In the genomic region with DNA sequence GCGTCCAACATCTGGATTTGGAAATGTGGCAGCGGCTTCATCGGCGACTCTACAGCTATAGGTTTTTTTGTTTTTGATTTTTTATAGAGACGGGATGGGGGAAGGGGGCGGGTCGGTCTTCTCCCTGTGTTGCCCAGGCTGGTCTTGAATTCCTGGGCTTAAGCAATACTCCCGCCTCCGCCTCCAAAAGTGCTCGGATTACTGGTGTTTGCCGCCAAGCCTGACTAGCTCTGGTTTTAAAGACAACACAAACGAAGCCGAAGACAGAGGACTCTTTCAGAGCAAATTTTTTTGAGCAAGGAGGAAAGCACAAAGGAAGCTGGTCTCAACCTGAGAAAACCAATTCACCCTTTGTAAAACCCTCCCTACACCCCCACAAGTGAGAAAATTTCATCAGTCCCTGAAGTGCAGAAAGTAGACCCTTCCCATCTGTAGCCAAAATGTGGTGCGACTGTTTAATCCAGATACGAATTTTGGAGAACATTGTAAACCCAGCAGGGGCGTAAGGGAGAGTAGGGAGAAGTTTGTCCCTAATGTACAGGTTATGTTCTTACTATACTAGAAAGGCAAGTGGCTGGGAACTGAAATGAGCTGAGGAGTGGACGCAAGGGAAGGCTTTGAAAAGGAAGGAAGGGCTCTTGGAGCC, we compare ENCODE assay signal across 17 cellular contexts.
DNase-seq lines count a peak whose midpoint lies in the region; ATAC-seq and TF ChIP-seq lines count a peak whose summit lies in the region.
"Had no signal": no experiment of that assay in that cellular context is flagged by ENCODE, and none has a peak within 500 bp of the region (broad histone marks: within the 10 kb centered on the region; RNA-seq: fewer than 3 reads in every experiment).

No MANE protein-coding gene starts in this region.

- H3K36me3 Mint-ChIP-seq in activated naive CD8-positive, alpha-beta T cell treated with anti-CD3 and anti-CD28 coated beads for 36 hours, result peaks cover 19% of the 10 kb centered on the region
- peaks cover 31% of the 10 kb centered on the region for H3K36me3 Mint-ChIP-seq in activated naive CD8-positive, alpha-beta T cell treated with anti-CD3 and anti-CD28 coated beads, Interleukin-2, amount 50 U/mL, for 24 hours (ENCODE audit: low read depth)

- H3K27me3 Mint-ChIP-seq in activated naive CD8-positive, alpha-beta T cell treated with anti-CD3 and anti-CD28 coated beads for 36 hours, result peaks cover 89% of the 10 kb centered on the region
- H3K27me3 Mint-ChIP-seq in activated naive CD8-positive, alpha-beta T cell treated with anti-CD3 and anti-CD28 coated beads, Interleukin-2, amount 50 U/mL, for 24 hours, result peaks cover 71% of the 10 kb centered on the region

- H3K4me3 ChIP-seq in PC-9 (no peak overlapping the region), esophagus muscularis mucosa (no peak overlapping the region), smooth muscle cell (no peak overlapping the region), uterus (no peak overlapping the region)

- DNase-seq in activated naive CD8-positive, alpha-beta T cell treated with anti-CD3 and anti-CD28 coated beads for 36 hours, result no peak
- no peak for DNase-seq in activated naive CD8-positive, alpha-beta T cell treated with anti-CD3 and anti-CD28 coated beads, Interleukin-2, amount 50 U/mL, for 24 hours
- DNase-seq in PC-9 (no peak), esophagus muscularis mucosa (ENCODE audit: extremely low spot score) (peak; percentile 21), smooth muscle cell (lab: John Stamatoyannopoulos, UW; ENCODE audit: unreplicated experiment) (no peak), GOT3 (lab: John Stamatoyannopoulos, UW) (no peak), uterus (no peak), NOMO-1 treated with dmso at 0.1 percent for 144 hours (lab: John Stamatoyannopoulos, UW; ENCODE audit: unreplicated experiment) (no peak)
- DNase-seq: activated T-cell treated with anti-CD3 and anti-CD28 coated beads for 4 hours; anterior cingulate cortex; DMS53; midbrain; NCI-H1105; posterior cingulate gyrus; stimulated activated CD4-positive, alpha-beta T cell treated with anti-CD3 and anti-CD28 coated beads, Interleukin-12 subunit alpha, Interleukin-12 subunit beta, amount 100 ng/mL, for 4 hours had no signal

- H3K9me3 ChIP-seq in PC-9 (ENCODE audit: insufficient read depth, low read depth) (no peaks in the 10 kb centered on the region), esophagus muscularis mucosa (peaks cover 0 to 29% (median 4%) of the 10 kb centered on the region in 4 donors), smooth muscle cell (replicated peaks; ENCODE audit: low read depth) (no peaks in the 10 kb centered on the region), uterus (no peaks in the 10 kb centered on the region)

- no peaks in the 10 kb centered on the region for H3K9me2 ChIP-seq in PC-9 (ENCODE audit: insufficient read depth)

- peaks cover 10% of the 10 kb centered on the region; the same call in 1 of the 2 replicates for H3F3A ChIP-seq in PC-9 (ENCODE audit: insufficient read depth, low read depth)
- no peaks in the 10 kb centered on the region for H3F3A ChIP-seq in smooth muscle cell (ENCODE audit: low read depth)

- H3K36me3 ChIP-seq in PC-9 (ENCODE audit: low read depth), result no peaks in the 10 kb centered on the region
- no peaks in the 10 kb centered on the region for H3K36me3 ChIP-seq in esophagus muscularis mucosa
- H3K36me3 ChIP-seq in smooth muscle cell (ENCODE audit: low read depth), result no peaks in the 10 kb centered on the region
- H3K36me3 ChIP-seq in uterus, result no peaks in the 10 kb centered on the region

- peaks cover 41% of the 10 kb centered on the region for H3K9me3 Mint-ChIP-seq in activated naive CD8-positive, alpha-beta T cell treated with anti-CD3 and anti-CD28 coated beads for 36 hours
- H3K9me3 Mint-ChIP-seq in activated naive CD8-positive, alpha-beta T cell treated with anti-CD3 and anti-CD28 coated beads, Interleukin-2, amount 50 U/mL, for 24 hours, result peaks cover 46% of the 10 kb centered on the region

- no peak overlapping the region for H3K27ac ChIP-seq in PC-9
- no peak overlapping the region for H3K27ac ChIP-seq in esophagus muscularis mucosa (replicated peaks in 1 of 4)
- H3K27ac ChIP-seq in smooth muscle cell (ENCODE audit: low read depth), result no peak overlapping the region
- no peak overlapping the region for H3K27ac ChIP-seq in uterus

- peaks cover 6% of the 10 kb centered on the region for H3K4me1 Mint-ChIP-seq in activated naive CD8-positive, alpha-beta T cell treated with anti-CD3 and anti-CD28 coated beads for 36 hours
- peaks cover 5% of the 10 kb centered on the region for H3K4me1 Mint-ChIP-seq in activated naive CD8-positive, alpha-beta T cell treated with anti-CD3 and anti-CD28 coated beads, Interleukin-2, amount 50 U/mL, for 24 hours

- CTCF ChIA-PET in PC-9 (lab: Charles Lee), result interaction anchor here (0.5 kb wide), 2 partner anchors 53 to 1082 kb away, joined by 3 to 5 read pairs; no protein-coding TSS in a partner anchor

- intact Hi-C loops in PC-9 (cut with micrococcal nuclease; ENCODE audit: unreplicated experiment) (no loop called here), esophagus muscularis mucosa (cut with DNase I) (no loop called here), uterus (cut with DNase I; ENCODE audit: low total_unique reads) (no loop called here)

- H3K4me2 ChIP-seq in PC-9, result 0 out of 2 replicates have a peak overlapping the region, but pooled peaks have one; percentile 40
- peak overlapping the region; percentile 60 for H3K4me2 ChIP-seq in smooth muscle cell

- TF ChIP-seq EP300 in esophagus muscularis mucosa (IDR thresholded peaks at IDR 0.05), result no peak

- 9% methylated on average over 17 of the region's 17 CpGs for WGBS in esophagus muscularis mucosa
- 13% methylated on average over 17 of the region's 17 CpGs for WGBS in smooth muscle cell (ENCODE audit: low lambda C conversion rate)

- H4K20me1 ChIP-seq in PC-9 (ENCODE audit: insufficient read depth) (no peaks in the 10 kb centered on the region), smooth muscle cell (ENCODE audit: low read depth) (no peaks in the 10 kb centered on the region)

- TF ChIP-seq CTCF in PC-9 (conservative IDR thresholded peaks at IDR 0.05) (no peak), esophagus muscularis mucosa (IDR thresholded peaks at IDR 0.05) (no peak), smooth muscle cell (IDR thresholded peaks at IDR 0.05; ENCODE audit: borderline replicate concordance, insufficient read depth, poor library complexity, severe bottlenecking) (no peak), uterus (IDR thresholded peaks at IDR 0.05) (no peak)

- H3K27me3 ChIP-seq in PC-9 (ENCODE audit: insufficient read depth, low read depth) (peaks cover 9% of the 10 kb centered on the region), esophagus muscularis mucosa (peaks cover 0 to 99% (median 34%) of the 10 kb centered on the region in 4 donors), smooth muscle cell (ENCODE audit: low read depth) (peaks cover 52% of the 10 kb centered on the region), uterus (peaks cover 2 to 47% of the 10 kb centered on the region in 2 donors)

- no peak overlapping the region for H3K27ac Mint-ChIP-seq in activated naive CD8-positive, alpha-beta T cell treated with anti-CD3 and anti-CD28 coated beads for 36 hours
- no peak overlapping the region for H3K27ac Mint-ChIP-seq in activated naive CD8-positive, alpha-beta T cell treated with anti-CD3 and anti-CD28 coated beads, Interleukin-2, amount 50 U/mL, for 24 hours
- H3K27ac Mint-ChIP-seq: dendritic cell treated with granulocyte-macrophage colony-stimulating factor and Interleukin-4, amounts not matched to agents 40 ng/mL and 50 ng/mL, for 4 days had no signal

- TF ChIP-seq POLR2A in esophagus muscularis mucosa (IDR thresholded peaks at IDR 0.05; ENCODE audit: low read depth), result no peak
- no peak for TF ChIP-seq POLR2A in uterus (IDR thresholded peaks at IDR 0.05)

- H3K79me2 ChIP-seq in PC-9 (ENCODE audit: low read depth), result no peaks in the 10 kb centered on the region
- no peaks in the 10 kb centered on the region for H3K79me2 ChIP-seq in smooth muscle cell (ENCODE audit: low read depth)

- POLR2A ChIA-PET in PC-9 (lab: Charles Lee; ENCODE audit: unreplicated experiment), result interaction anchor here (0.6 kb wide), 1 partner anchor 298 kb away, joined by 6 read pairs; no protein-coding TSS in a partner anchor

- no peak overlapping the region for H3K9ac ChIP-seq in smooth muscle cell (ENCODE audit: low read depth)

- H3K4me1 ChIP-seq in PC-9 (replicated peaks; ENCODE audit: insufficient read depth), result peaks cover 4% of the 10 kb centered on the region; the same call in 1 of the 2 replicates
- H3K4me1 ChIP-seq in esophagus muscularis mucosa, result no peaks in the 10 kb centered on the region
- H3K4me1 ChIP-seq in smooth muscle cell (ENCODE audit: low read depth), result peaks cover 5% of the 10 kb centered on the region
- no peaks in the 10 kb centered on the region for H3K4me1 ChIP-seq in uterus

- H2AFZ ChIP-seq in PC-9 (no peak overlapping the region), smooth muscle cell (ENCODE audit: low read depth) (peak overlapping the region; percentile 65)

- no TSS peak for BruUV-seq in PC-9 (replicated peaks; lab: Mats Ljungman, UMichigan)

- no peak for ATAC-seq in activated naive CD8-positive, alpha-beta T cell treated with anti-CD3 and anti-CD28 coated beads, Interleukin-2, amount 50 U/mL, for 24 hours
- ATAC-seq: activated CD4-positive, CD25-positive, alpha-beta regulatory T cell treated with anti-CD3 and anti-CD28 coated beads, Interleukin-2, amount 50 U/mL, for 24 hours had no signal

- H3K4me3 Mint-ChIP-seq in activated naive CD8-positive, alpha-beta T cell treated with anti-CD3 and anti-CD28 coated beads for 36 hours, result peak overlapping the region; percentile 47
- no peak overlapping the region for H3K4me3 Mint-ChIP-seq in activated naive CD8-positive, alpha-beta T cell treated with anti-CD3 and anti-CD28 coated beads, Interleukin-2, amount 50 U/mL, for 24 hours
- H3K4me3 Mint-ChIP-seq: dendritic cell treated with granulocyte-macrophage colony-stimulating factor and Interleukin-4, amounts not matched to agents 40 ng/mL and 50 ng/mL, for 4 days had no signal
